ENCODE assay signal across 3 cellular contexts in genomic region chr20:35059612-35060011, GRCh38.
TF ChIP-seq lines count a peak whose summit lies in the region.

No MANE protein-coding gene starts in this region.

TF ChIP-seq in HepG2, 621 proteins besides CTCF, POLR2A, EP300 and RAD21:
- TF ChIP-seq TRIM22 (IDR thresholded peaks at IDR 0.05): peak; percentile 36; the same call in 1 of the 2 replicates
- no peak for TF ChIP-seq ZBTB26 (CRISPR knock-in tag; IDR thresholded peaks at IDR 0.05; ENCODE audit: borderline replicate concordance)
- no peak for TF ChIP-seq TBX3 (IDR thresholded peaks at IDR 0.05; ENCODE audit: borderline replicate concordance)
- TF ChIP-seq ATF7 (IDR thresholded peaks at IDR 0.05): no peak
- TF ChIP-seq ATF7 (CRISPR knock-in tag; IDR thresholded peaks at IDR 0.05): no peak
- no peak for TF ChIP-seq ZNF207 (IDR thresholded peaks at IDR 0.05; ENCODE audit: borderline replicate concordance)
- no peak for TF ChIP-seq ARNTL (CRISPR knock-in tag; IDR thresholded peaks at IDR 0.05)
- TF ChIP-seq FOXP1 (IDR thresholded peaks at IDR 0.05): 0 out of 2 replicates have a peak, but pooled peaks have one; percentile 31
- no peak for TF ChIP-seq FOXP1 (CRISPR knock-in tag; IDR thresholded peaks at IDR 0.05)
- no peak for TF ChIP-seq ZNF224 (CRISPR knock-in tag; IDR thresholded peaks at IDR 0.05)
- TF ChIP-seq PLRG1 (conservative IDR thresholded peaks at IDR 0.05): 0 out of 2 replicates have a peak, but pooled peaks have one; percentile 4
- TF ChIP-seq GABPB1 (CRISPR knock-in tag; IDR thresholded peaks at IDR 0.05): no peak

TF ChIP-seq in HEK293, 187 proteins besides CTCF, POLR2A, EP300 and RAD21:
- TF ChIP-seq ZNF513 (tag by site-specific recombination; IDR thresholded peaks at IDR 0.05) (peak; percentile 100), ZNF10 (tag by site-specific recombination; IDR thresholded peaks at IDR 0.05) (no peak)

TF ChIP-seq in K562, 482 proteins besides CTCF, POLR2A, EP300 and RAD21:
- TF ChIP-seq KAT2B (IDR thresholded peaks at IDR 0.05; ENCODE audit: low read depth, low read length) (no peak), ZNF512 (tag; IDR thresholded peaks at IDR 0.05) (peak; percentile 38; the same call in 1 of the 2 replicates)
TF ChIP-seq in K562: peak in this region for 1.
